Comparison of ENCODE assay signal across 22 cellular contexts in the genomic region with DNA sequence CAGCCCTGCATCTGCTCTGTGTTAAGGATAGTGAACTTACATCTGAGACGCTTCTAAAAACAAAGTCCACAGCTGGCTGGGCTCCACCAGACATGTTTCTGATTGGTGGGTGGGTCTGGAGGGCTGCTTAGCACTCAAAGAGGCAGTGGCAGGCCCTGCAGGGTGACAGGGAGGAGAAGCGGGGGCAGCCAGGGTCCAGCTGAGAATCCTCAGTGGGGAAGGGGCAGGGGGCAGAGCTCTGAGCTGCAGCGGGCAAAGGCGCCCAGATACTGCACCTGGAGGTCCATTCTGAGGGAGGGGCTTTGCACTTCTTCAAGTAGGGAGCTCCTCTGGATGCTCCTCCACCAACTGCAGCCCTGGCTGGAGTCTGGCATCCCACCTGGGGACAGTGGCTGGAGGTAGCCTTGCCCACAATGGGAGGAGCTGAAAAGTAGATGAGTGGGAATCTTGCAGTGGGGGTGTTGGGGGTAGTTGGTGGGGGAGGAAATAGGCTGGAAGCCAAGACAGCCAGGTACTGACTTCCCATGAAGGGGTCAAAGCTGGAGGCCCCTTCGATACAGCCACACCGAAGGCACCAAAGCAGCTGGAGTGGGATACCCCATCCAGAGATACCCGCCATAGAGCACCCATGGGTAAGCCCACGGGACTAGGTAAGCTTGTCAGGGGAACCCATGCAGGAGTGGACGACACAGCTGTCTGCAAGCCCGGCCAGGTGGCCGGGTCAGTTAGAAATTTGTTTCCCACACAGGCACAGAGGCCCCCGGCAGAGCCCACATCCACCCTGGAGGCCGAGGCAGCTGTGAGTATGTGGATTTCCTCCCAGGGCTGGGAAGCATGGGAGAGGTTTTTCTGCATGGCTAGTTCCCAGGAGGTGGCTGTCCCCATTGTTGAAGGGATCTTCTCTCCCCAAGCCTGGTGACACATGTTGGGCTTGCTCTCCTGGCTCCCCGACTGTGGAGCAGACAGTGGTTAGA. TPM values are rescaled to one million over a fixed set of nuclear protein-coding genes. Genes with fewer than 3 reads are reported as not detected.
"Had no signal": no experiment of that assay in that cellular context is flagged by ENCODE, and none has a peak within 500 bp of the region (broad histone marks: within the 10 kb centered on the region; RNA-seq: fewer than 3 reads in every experiment).

No MANE protein-coding gene starts in this region.

- H3K27ac ChIP-seq: coronary artery, esophagus squamous epithelium, pancreas, stomach, thoracic aorta had no signal

- H3K27me3 ChIP-seq: pancreas had no signal

- ATAC-seq: T-helper 17 cell had no signal

- H3K9me3 ChIP-seq: pancreas, thoracic aorta had no signal

- DNase-seq: activated CD4-positive, alpha-beta memory T cell treated with anti-CD3 and anti-CD28 coated beads, Interleukin-2, amount 10 ng/mL, durations not matched to agents 7 days and 5 days; activated CD4-positive, alpha-beta T cell treated with anti-CD3 and anti-CD28 coated beads for 4 hours; activated gamma-delta T cell; activated T-cell treated with anti-CD3 and anti-CD28 coated beads, Interleukin-2, amount 50 U/mL, for 48 hours; amniotic stem cell; caudate nucleus; effector CD4-positive, alpha-beta T cell; esophagus squamous epithelium; kidney; mesenchymal stem cell; pancreas; stimulated activated CD4-positive, alpha-beta T cell treated with anti-CD3 and anti-CD28 coated beads, Interleukin-1b, Interleukin-23, amount 100 ng/mL, for 48 hours; stomach; T-helper 17 cell had no signal

- H3K27ac Mint-ChIP-seq: activated CD4-positive, alpha-beta memory T cell treated with anti-CD3 and anti-CD28 coated beads, Interleukin-2, amount 10 ng/mL, durations not matched to agents 7 days and 5 days; activated naive CD8-positive, alpha-beta T cell; T-helper 17 cell had no signal

- H3K4me3 Mint-ChIP-seq: activated CD4-positive, alpha-beta memory T cell treated with anti-CD3 and anti-CD28 coated beads, Interleukin-2, amount 10 ng/mL, durations not matched to agents 7 days and 5 days; activated naive CD8-positive, alpha-beta T cell; T-helper 17 cell had no signal

- H3K36me3 ChIP-seq: esophagus squamous epithelium, pancreas, stomach, thoracic aorta had no signal

- H3K4me1 Mint-ChIP-seq: T-helper 17 cell had no signal

- H3K4me1 ChIP-seq: esophagus squamous epithelium, stomach had no signal

- H3K4me3 ChIP-seq: coronary artery, esophagus squamous epithelium, pancreas, stomach, thoracic aorta had no signal

RNA-seq across cellular contexts. Expression of gene PRR23E, which starts 28.4 kb away (rescaled TPM):
- total RNA-seq: activated CD4-positive, alpha-beta memory T cell treated with anti-CD3 and anti-CD28 coated beads, Interleukin-2, amount 10 ng/mL, durations not matched to agents 7 days and 5 days; esophagus squamous epithelium; fibroblast of villous mesenchyme; glomerular endothelial cell; kidney; liver; pancreas; stomach; T-helper 17 cell; thoracic aorta; urinary bladder had no signal
- polyA plus RNA-seq: liver, neural cell, pancreas, stomach, urinary bladder had no signal
